ENCODE assay signal across 20 cellular contexts in the genomic region with DNA sequence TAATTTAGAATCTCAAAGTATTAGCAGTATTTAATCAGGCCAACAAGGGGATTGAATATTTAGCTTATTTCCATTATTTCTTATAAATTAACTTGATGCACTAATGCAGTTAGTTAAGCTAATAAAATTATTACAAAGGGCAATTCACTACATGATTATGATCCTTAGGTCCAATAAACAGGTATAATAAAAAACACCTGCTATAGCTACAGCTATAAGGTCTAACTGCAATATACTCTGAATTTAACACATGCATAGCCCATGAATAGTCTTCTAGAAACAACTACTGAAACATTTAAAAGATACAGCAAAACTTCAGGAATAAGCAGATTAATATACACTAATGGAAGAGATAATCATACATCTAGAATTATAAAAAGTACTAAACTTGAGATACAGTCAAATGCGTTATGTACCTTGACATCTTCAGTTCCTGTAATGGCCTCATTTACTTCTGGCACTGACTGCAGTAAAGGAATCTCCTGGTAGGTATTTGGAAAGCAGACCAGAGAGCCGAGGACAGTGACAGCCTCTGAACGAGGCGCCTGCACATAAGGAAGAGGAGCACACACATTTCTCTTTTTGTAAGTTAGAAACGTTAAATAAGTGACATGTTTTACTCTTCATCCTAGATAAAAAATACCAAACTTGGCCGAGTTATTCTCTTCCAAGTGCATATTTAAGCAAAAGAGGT.
"Had no signal": no experiment of that assay in that cellular context is flagged by ENCODE, and none has a peak within 500 bp of the region (broad histone marks: within the 10 kb centered on the region; RNA-seq: fewer than 3 reads in every experiment).

No MANE protein-coding gene starts in this region.

- H3K27me3 Mint-ChIP-seq: naive B cell; stimulated activated naive B cell treated with anti-CD40 and anti-IgM and Interleukin-4, amounts not matched to agents 10 μg/mL and 1 μg/mL and 100 μg/mL, for 72 hours had no signal

- H3K4me1 Mint-ChIP-seq: naive B cell; natural killer cell; nephron progenitor cell; stimulated activated naive B cell treated with anti-CD40 and anti-IgM and Interleukin-4, amounts not matched to agents 10 μg/mL and 1 μg/mL and 100 μg/mL, for 72 hours had no signal

- ATAC-seq: left lobe of liver; lower lobe of right lung; natural killer cell; right lobe of liver; stimulated activated naive B cell treated with anti-CD40 and anti-IgM and Interleukin-4, amounts not matched to agents 10 μg/mL and 1 μg/mL and 100 μg/mL, for 72 hours; stimulated activated naive CD8-positive, alpha-beta T cell treated with anti-CD3 and anti-CD28 coated beads, Interleukin-15, Interleukin-2, amounts not matched to agents 100 U/mL and 50 U/mL, for 24 hours had no signal

- H3K27ac Mint-ChIP-seq: natural killer cell; nephron progenitor cell; neural progenitor cell; stimulated activated naive B cell treated with anti-CD40 and anti-IgM and Interleukin-4, amounts not matched to agents 10 μg/mL and 1 μg/mL and 100 μg/mL, for 72 hours had no signal

- H3K9me3 Mint-ChIP-seq: naive B cell; natural killer cell; nephron progenitor cell; neural progenitor cell; stimulated activated naive B cell treated with anti-CD40 and anti-IgM and Interleukin-4, amounts not matched to agents 10 μg/mL and 1 μg/mL and 100 μg/mL, for 72 hours had no signal

- H3K36me3 Mint-ChIP-seq: natural killer cell had no signal

- H3K4me3 Mint-ChIP-seq: naive B cell; natural killer cell; nephron progenitor cell; neural progenitor cell; stimulated activated naive B cell treated with anti-CD40 and anti-IgM and Interleukin-4, amounts not matched to agents 10 μg/mL and 1 μg/mL and 100 μg/mL, for 72 hours had no signal

- DNase-seq: lower lobe of right lung; mammary epithelial cell; naive B cell; natural killer cell; nephron progenitor cell; occipital lobe; right lobe of liver; stimulated activated CD4-positive, alpha-beta T cell treated with anti-CD3 and anti-CD28 coated beads, Interleukin-12 subunit alpha, Interleukin-12 subunit beta, amount 100 ng/mL, for 4 hours; stimulated activated CD4-positive, alpha-beta T cell treated with anti-CD3 and anti-CD28 coated beads, Interleukin-15, amount 100 ng/mL, for 24 hours; stimulated activated CD4-positive, alpha-beta T cell treated with anti-CD3 and anti-CD28 coated beads, Interleukin-2, amount 100 ng/mL, for 24 hours; stimulated activated CD4-positive, alpha-beta T cell treated with anti-CD3 and anti-CD28 coated beads, Interleukin-4, amount 100 ng/mL, for 1 hour; stimulated activated naive B cell treated with anti-CD40 and anti-IgM and Interleukin-4, amounts not matched to agents 10 μg/mL and 1 μg/mL and 100 μg/mL, for 72 hours; stimulated activated naive CD8-positive, alpha-beta T cell treated with anti-CD3 and anti-CD28 coated beads, Interleukin-15, Interleukin-2, amounts not matched to agents 100 U/mL and 50 U/mL, for 24 hours; stomach; testis; thyroid gland; transverse colon; upper lobe of left lung had no signal
